ENCODE assay signal across 1 cellular context in the genomic region with DNA sequence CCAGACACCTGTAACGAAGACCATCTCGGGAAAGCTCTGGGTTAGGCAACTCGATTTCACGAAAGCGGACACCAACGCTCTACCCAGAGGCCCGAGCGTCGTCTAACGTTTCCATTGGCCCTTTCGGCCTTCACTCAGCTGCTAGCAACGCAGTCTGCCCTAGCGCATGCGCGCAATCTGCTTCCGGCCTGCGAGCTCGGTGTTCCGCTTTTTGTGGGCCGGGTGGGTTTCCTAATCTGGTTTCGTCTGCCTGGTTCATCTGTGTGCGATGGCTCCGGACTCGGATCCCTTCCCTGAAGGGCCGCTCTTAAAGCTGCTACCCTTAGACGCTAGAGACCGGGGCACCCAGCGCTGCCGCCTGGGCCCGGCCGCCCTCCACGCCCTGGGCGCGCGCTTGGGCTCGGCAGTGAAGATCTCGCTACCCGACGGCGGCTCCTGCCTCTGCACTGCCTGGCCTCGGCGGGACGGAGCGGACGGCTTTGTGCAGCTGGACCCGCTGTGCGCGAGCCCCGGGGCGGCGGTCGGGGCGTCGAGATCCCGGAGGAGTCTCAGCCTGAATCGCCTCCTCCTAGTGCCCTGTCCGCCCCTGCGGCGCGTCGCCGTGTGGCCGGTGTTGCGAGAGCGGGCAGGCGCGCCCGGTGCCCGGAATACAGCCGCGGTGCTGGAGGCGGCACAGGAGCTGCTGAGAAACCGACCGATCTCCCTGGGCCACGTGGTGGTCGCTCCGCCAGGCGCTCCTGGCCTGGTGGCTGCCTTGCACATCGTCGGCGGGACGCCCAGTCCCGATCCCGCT.
A peak's percentile ranks its signal among the peaks of the same experiment; 100 is the strongest.
TF ChIP-seq lines count a peak whose summit lies in the region.

No MANE protein-coding gene starts in this region.

TF ChIP-seq in GM12878, 131 proteins besides CTCF, POLR2A, EP300 and RAD21 (continued from another document and continues in another):
- TF ChIP-seq, protein P1, sequence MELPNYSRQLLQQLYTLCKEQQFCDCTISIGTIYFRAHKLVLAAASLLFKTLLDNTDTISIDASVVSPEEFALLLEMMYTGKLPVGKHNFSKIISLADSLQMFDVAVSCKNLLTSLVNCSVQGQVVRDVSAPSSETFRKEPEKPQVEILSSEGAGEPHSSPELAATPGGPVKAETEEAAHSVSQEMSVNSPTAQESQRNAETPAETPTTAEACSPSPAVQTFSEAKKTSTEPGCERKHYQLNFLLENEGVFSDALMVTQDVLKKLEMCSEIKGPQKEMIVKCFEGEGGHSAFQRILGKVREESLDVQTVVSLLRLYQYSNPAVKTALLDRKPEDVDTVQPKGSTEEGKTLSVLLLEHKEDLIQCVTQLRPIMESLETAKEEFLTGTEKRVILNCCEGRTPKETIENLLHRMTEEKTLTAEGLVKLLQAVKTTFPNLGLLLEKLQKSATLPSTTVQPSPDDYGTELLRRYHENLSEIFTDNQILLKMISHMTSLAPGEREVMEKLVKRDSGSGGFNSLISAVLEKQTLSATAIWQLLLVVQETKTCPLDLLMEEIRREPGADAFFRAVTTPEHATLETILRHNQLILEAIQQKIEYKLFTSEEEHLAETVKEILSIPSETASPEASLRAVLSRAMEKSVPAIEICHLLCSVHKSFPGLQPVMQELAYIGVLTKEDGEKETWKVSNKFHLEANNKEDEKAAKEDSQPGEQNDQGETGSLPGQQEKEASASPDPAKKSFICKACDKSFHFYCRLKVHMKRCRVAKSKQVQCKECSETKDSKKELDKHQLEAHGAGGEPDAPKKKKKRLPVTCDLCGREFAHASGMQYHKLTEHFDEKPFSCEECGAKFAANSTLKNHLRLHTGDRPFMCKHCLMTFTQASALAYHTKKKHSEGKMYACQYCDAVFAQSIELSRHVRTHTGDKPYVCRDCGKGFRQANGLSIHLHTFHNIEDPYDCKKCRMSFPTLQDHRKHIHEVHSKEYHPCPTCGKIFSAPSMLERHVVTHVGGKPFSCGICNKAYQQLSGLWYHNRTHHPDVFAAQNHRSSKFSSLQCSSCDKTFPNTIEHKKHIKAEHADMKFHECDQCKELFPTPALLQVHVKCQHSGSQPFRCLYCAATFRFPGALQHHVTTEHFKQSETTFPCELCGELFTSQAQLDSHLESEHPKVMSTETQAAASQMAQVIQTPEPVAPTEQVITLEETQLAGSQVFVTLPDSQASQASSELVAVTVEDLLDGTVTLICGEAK (IDR thresholded peaks at IDR 0.05; ENCODE audit: borderline replicate concordance): peak; percentile 95
- TF ChIP-seq, protein P2, sequence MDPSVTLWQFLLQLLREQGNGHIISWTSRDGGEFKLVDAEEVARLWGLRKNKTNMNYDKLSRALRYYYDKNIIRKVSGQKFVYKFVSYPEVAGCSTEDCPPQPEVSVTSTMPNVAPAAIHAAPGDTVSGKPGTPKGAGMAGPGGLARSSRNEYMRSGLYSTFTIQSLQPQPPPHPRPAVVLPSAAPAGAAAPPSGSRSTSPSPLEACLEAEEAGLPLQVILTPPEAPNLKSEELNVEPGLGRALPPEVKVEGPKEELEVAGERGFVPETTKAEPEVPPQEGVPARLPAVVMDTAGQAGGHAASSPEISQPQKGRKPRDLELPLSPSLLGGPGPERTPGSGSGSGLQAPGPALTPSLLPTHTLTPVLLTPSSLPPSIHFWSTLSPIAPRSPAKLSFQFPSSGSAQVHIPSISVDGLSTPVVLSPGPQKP (IDR thresholded peaks at IDR 0.05; ENCODE audit: low read depth, low read length): peak; percentile 74; the same call in 1 of the 2 replicates
- TF ChIP-seq FOXM1 (IDR thresholded peaks at IDR 0.05; ENCODE audit: low read depth, low read length) (no peak), NR2C2 (IDR thresholded peaks at IDR 0.05; ENCODE audit: borderline replicate concordance, control insufficient read depth, insufficient read length, low read depth) (no peak), CHD1 (IDR thresholded peaks at IDR 0.05; ENCODE audit: low read depth, low read length) (no peak), ZNF217 (IDR thresholded peaks at IDR 0.05) (no peak), MYB (IDR thresholded peaks at IDR 0.05; ENCODE audit: borderline replicate concordance, low read depth, low read length) (no peak), CHD4 (IDR thresholded peaks at IDR 0.05) (no peak), NR2C1 (IDR thresholded peaks at IDR 0.05) (peak; percentile 38; the same call in 1 of the 2 replicates), ZBED1 (IDR thresholded peaks at IDR 0.05; ENCODE audit: borderline replicate concordance) (no peak), POLR2AphosphoS5 (IDR thresholded peaks at IDR 0.05; ENCODE audit: low read length) (peak; percentile 98), RUNX3 (IDR thresholded peaks at IDR 0.05; ENCODE audit: low read length) (peak; percentile 70), ZNF207 (IDR thresholded peaks at IDR 0.05; ENCODE audit: borderline replicate concordance) (no peak), FOXK2 (IDR thresholded peaks at IDR 0.05) (no peak), SIN3A (IDR thresholded peaks at IDR 0.05; ENCODE audit: low read depth, low read length) (0 out of 2 replicates have a peak, but pooled peaks have one; percentile 79), NBN (IDR thresholded peaks at IDR 0.05) (peak; percentile 73; the same call in 1 of the 2 replicates), YY1 (IDR thresholded peaks at IDR 0.05; ENCODE audit: low read depth, low read length) (peak; percentile 86), MYC (IDR thresholded peaks at IDR 0.05; ENCODE audit: insufficient read depth, insufficient read length, insufficient replicate concordance, low read length, severe bottlenecking) (peak; percentile 44), CEBPB (IDR thresholded peaks at IDR 0.05; ENCODE audit: borderline replicate concordance in 1 of 2, low read depth in 2 of 2, low read length in 2 of 2) (0 out of 4 replicates have a peak, but pooled peaks of 1 of the 2 experiments have one; percentile 3), HDAC6 (IDR thresholded peaks at IDR 0.05; ENCODE audit: unreplicated experiment) (no peak), GABPA (IDR thresholded peaks at IDR 0.05; ENCODE audit: low read depth) (peak; percentile 91), ESRRA (IDR thresholded peaks at IDR 0.05; ENCODE audit: low read length) (no peak)
- TF ChIP-seq, protein P3, sequence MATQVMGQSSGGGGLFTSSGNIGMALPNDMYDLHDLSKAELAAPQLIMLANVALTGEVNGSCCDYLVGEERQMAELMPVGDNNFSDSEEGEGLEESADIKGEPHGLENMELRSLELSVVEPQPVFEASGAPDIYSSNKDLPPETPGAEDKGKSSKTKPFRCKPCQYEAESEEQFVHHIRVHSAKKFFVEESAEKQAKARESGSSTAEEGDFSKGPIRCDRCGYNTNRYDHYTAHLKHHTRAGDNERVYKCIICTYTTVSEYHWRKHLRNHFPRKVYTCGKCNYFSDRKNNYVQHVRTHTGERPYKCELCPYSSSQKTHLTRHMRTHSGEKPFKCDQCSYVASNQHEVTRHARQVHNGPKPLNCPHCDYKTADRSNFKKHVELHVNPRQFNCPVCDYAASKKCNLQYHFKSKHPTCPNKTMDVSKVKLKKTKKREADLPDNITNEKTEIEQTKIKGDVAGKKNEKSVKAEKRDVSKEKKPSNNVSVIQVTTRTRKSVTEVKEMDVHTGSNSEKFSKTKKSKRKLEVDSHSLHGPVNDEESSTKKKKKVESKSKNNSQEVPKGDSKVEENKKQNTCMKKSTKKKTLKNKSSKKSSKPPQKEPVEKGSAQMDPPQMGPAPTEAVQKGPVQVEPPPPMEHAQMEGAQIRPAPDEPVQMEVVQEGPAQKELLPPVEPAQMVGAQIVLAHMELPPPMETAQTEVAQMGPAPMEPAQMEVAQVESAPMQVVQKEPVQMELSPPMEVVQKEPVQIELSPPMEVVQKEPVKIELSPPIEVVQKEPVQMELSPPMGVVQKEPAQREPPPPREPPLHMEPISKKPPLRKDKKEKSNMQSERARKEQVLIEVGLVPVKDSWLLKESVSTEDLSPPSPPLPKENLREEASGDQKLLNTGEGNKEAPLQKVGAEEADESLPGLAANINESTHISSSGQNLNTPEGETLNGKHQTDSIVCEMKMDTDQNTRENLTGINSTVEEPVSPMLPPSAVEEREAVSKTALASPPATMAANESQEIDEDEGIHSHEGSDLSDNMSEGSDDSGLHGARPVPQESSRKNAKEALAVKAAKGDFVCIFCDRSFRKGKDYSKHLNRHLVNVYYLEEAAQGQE (IDR thresholded peaks at IDR 0.05; ENCODE audit: low read depth, low read length): no peak
- TF ChIP-seq, protein P4, sequence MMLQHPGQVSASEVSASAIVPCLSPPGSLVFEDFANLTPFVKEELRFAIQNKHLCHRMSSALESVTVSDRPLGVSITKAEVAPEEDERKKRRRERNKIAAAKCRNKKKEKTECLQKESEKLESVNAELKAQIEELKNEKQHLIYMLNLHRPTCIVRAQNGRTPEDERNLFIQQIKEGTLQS (IDR thresholded peaks at IDR 0.05; ENCODE audit: borderline replicate concordance, extremely low read depth, low read depth, low read length): no peak
- TF ChIP-seq, protein P5, sequence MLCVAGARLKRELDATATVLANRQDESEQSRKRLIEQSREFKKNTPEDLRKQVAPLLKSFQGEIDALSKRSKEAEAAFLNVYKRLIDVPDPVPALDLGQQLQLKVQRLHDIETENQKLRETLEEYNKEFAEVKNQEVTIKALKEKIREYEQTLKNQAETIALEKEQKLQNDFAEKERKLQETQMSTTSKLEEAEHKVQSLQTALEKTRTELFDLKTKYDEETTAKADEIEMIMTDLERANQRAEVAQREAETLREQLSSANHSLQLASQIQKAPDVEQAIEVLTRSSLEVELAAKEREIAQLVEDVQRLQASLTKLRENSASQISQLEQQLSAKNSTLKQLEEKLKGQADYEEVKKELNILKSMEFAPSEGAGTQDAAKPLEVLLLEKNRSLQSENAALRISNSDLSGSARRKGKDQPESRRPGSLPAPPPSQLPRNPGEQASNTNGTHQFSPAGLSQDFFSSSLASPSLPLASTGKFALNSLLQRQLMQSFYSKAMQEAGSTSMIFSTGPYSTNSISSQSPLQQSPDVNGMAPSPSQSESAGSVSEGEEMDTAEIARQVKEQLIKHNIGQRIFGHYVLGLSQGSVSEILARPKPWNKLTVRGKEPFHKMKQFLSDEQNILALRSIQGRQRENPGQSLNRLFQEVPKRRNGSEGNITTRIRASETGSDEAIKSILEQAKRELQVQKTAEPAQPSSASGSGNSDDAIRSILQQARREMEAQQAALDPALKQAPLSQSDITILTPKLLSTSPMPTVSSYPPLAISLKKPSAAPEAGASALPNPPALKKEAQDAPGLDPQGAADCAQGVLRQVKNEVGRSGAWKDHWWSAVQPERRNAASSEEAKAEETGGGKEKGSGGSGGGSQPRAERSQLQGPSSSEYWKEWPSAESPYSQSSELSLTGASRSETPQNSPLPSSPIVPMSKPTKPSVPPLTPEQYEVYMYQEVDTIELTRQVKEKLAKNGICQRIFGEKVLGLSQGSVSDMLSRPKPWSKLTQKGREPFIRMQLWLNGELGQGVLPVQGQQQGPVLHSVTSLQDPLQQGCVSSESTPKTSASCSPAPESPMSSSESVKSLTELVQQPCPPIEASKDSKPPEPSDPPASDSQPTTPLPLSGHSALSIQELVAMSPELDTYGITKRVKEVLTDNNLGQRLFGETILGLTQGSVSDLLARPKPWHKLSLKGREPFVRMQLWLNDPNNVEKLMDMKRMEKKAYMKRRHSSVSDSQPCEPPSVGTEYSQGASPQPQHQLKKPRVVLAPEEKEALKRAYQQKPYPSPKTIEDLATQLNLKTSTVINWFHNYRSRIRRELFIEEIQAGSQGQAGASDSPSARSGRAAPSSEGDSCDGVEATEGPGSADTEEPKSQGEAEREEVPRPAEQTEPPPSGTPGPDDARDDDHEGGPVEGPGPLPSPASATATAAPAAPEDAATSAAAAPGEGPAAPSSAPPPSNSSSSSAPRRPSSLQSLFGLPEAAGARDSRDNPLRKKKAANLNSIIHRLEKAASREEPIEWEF (IDR thresholded peaks at IDR 0.05; ENCODE audit: insufficient replicate concordance, low read depth, low read length): no peak
- TF ChIP-seq, protein P6, sequence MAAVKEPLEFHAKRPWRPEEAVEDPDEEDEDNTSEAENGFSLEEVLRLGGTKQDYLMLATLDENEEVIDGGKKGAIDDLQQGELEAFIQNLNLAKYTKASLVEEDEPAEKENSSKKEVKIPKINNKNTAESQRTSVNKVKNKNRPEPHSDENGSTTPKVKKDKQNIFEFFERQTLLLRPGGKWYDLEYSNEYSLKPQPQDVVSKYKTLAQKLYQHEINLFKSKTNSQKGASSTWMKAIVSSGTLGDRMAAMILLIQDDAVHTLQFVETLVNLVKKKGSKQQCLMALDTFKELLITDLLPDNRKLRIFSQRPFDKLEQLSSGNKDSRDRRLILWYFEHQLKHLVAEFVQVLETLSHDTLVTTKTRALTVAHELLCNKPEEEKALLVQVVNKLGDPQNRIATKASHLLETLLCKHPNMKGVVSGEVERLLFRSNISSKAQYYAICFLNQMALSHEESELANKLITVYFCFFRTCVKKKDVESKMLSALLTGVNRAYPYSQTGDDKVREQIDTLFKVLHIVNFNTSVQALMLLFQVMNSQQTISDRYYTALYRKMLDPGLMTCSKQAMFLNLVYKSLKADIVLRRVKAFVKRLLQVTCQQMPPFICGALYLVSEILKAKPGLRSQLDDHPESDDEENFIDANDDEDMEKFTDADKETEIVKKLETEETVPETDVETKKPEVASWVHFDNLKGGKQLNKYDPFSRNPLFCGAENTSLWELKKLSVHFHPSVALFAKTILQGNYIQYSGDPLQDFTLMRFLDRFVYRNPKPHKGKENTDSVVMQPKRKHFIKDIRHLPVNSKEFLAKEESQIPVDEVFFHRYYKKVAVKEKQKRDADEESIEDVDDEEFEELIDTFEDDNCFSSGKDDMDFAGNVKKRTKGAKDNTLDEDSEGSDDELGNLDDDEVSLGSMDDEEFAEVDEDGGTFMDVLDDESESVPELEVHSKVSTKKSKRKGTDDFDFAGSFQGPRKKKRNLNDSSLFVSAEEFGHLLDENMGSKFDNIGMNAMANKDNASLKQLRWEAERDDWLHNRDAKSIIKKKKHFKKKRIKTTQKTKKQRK (IDR thresholded peaks at IDR 0.05; ENCODE audit: low read depth, low read length): peak; percentile 22; the same call in 1 of the 2 replicates
- TF ChIP-seq, protein P7, sequence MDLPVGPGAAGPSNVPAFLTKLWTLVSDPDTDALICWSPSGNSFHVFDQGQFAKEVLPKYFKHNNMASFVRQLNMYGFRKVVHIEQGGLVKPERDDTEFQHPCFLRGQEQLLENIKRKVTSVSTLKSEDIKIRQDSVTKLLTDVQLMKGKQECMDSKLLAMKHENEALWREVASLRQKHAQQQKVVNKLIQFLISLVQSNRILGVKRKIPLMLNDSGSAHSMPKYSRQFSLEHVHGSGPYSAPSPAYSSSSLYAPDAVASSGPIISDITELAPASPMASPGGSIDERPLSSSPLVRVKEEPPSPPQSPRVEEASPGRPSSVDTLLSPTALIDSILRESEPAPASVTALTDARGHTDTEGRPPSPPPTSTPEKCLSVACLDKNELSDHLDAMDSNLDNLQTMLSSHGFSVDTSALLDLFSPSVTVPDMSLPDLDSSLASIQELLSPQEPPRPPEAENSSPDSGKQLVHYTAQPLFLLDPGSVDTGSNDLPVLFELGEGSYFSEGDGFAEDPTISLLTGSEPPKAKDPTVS (IDR thresholded peaks at IDR 0.05; ENCODE audit: low read depth, low read length): no peak
- TF ChIP-seq, protein P8, sequence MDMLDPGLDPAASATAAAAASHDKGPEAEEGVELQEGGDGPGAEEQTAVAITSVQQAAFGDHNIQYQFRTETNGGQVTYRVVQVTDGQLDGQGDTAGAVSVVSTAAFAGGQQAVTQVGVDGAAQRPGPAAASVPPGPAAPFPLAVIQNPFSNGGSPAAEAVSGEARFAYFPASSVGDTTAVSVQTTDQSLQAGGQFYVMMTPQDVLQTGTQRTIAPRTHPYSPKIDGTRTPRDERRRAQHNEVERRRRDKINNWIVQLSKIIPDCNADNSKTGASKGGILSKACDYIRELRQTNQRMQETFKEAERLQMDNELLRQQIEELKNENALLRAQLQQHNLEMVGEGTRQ (IDR thresholded peaks at IDR 0.05; ENCODE audit: borderline replicate concordance, low read depth, low read length): no peak; the same call in 1 of the 2 replicates
